Comparison of ENCODE assay signal across 28 cellular contexts in genomic region chrM:13756-14459, GRCh38.
"Had no signal": no experiment of that assay in that cellular context is flagged by ENCODE, and none has a peak within 500 bp of the region (broad histone marks: within the 10 kb centered on the region; RNA-seq: fewer than 3 reads in every experiment).

No MANE protein-coding gene starts in this region.

- H3K4me1 ChIP-seq: neural progenitor cell, parathyroid adenoma, psoas muscle, spleen, suprapubic skin, testis, tibial artery, transverse colon, upper lobe of right lung, uterus had no signal

- H3K4me3 ChIP-seq: neural progenitor cell, ovary, psoas muscle, skin epidermis, smooth muscle cell, spleen, suprapubic skin, testis, tibial artery, transverse colon, upper lobe of right lung, uterus had no signal

- H3K4me2 ChIP-seq: neural progenitor cell, smooth muscle cell had no signal

- H3K9ac ChIP-seq: neural progenitor cell, parathyroid adenoma had no signal

- H2AFZ ChIP-seq: neural progenitor cell, parathyroid adenoma had no signal

- H3K79me2 ChIP-seq: parathyroid adenoma had no signal

- H3K27ac ChIP-seq: neural progenitor cell, ovary, parathyroid adenoma, psoas muscle, skin epidermis, spleen, suprapubic skin, testis, tibial artery, transverse colon, upper lobe of right lung, uterus had no signal

- H3K36me3 ChIP-seq: neural progenitor cell, ovary, spleen, suprapubic skin, tibial artery, transverse colon, upper lobe of right lung, uterus had no signal

- DNase-seq: natural killer cell; occipital lobe; ovary; posterior cingulate gyrus; psoas muscle; right cardiac atrium; spleen; stimulated activated CD4-positive, alpha-beta T cell treated with anti-CD3 and anti-CD28 coated beads, Interleukin-12 subunit alpha, Interleukin-12 subunit beta, amount 100 ng/mL, for 4 hours; stimulated activated CD4-positive, alpha-beta T cell treated with anti-CD3 and anti-CD28 coated beads, Interleukin-1b, Interleukin-23, amount 100 ng/mL, for 48 hours; stimulated activated CD4-positive, alpha-beta T cell treated with anti-CD3 and anti-CD28 coated beads, Interleukin-4, amount 100 ng/mL, for 1 hour; stimulated activated CD4-positive, alpha-beta T cell treated with anti-CD3 and anti-CD28 coated beads, Interleukin-4, amount 100 ng/mL, for 4 hours; stimulated activated CD8-positive, alpha-beta memory T cell treated with anti-CD3 and anti-CD28 coated beads, Interleukin-4, amount 100 ng/mL, for 48 hours; stimulated activated naive CD4-positive, alpha-beta T cell; stimulated activated naive CD8-positive, alpha-beta T cell treated with anti-CD3 and anti-CD28 coated beads, Interleukin-15, amount 100 ng/mL, for 72 hours; stimulated activated naive CD8-positive, alpha-beta T cell treated with anti-CD3 and anti-CD28 coated beads, Interleukin-15, Interleukin-2, amounts not matched to agents 100 U/mL and 50 U/mL, for 24 hours; substantia nigra; testis; tibial artery; transverse colon; upper lobe of right lung; uterus had no signal

- H3K27me3 ChIP-seq: neural progenitor cell, ovary, spleen, suprapubic skin, testis, tibial artery, transverse colon, upper lobe of right lung, uterus had no signal

- ATAC-seq: natural killer cell; psoas muscle; right cardiac atrium; sciatic nerve; stimulated activated memory B cell treated with anti-CD40 and anti-IgM and Interleukin-4, amounts not matched to agents 10 μg/mL and 1 μg/mL and 100 μg/mL, for 72 hours; stimulated activated naive CD8-positive, alpha-beta T cell treated with anti-CD3 and anti-CD28 coated beads, Interleukin-15, amount 100 ng/mL, for 72 hours; stimulated activated naive CD8-positive, alpha-beta T cell treated with anti-CD3 and anti-CD28 coated beads, Interleukin-15, Interleukin-2, amounts not matched to agents 100 U/mL and 50 U/mL, for 24 hours; upper lobe of right lung had no signal

- H3K9me3 ChIP-seq: ovary, psoas muscle, spleen, suprapubic skin, testis, tibial artery, transverse colon, upper lobe of right lung, uterus had no signal
